8 cellular contexts compared by ENCODE assay signal in genomic region chr22:37747090-37747714, GRCh38. TPM values are rescaled to one million over a fixed set of nuclear protein-coding genes. Genes with fewer than 3 reads are reported as not detected.
DNase-seq lines count a peak whose midpoint lies in the region; ATAC-seq and TF ChIP-seq lines count a peak whose summit lies in the region.

No MANE protein-coding gene starts in this region.

- intact Hi-C loops in CD4-positive, alpha-beta T cell (cut with DNase I, micrococcal nuclease) = loop anchor here in 1 of 2 experiments (2.0 to 5.0 kb wide), 5 partner anchors 60 to 140 kb away; partner anchors contain the start of genes ANKRD54, GCAT, GGA1 and NOL12

- H3K27ac ChIP-seq in CD4-positive, alpha-beta T cell (ENCODE audit: low read depth, low read length) = no peak overlapping the region
- H3K27ac ChIP-seq in OCI-LY3 (ENCODE audit: low read length) (no peak overlapping the region), mesodermal cell (ENCODE audit: low read depth, low read length, severe bottlenecking) (peak overlapping the region; percentile 78)

- DNase-seq in CD4-positive, alpha-beta T cell = no peak
- DNase-seq in dermis microvascular lymphatic vessel endothelial cell (ENCODE audit: low read depth in 2 of 2) (peak; percentile 54 to 77), NCI-H1048 (lab: John Stamatoyannopoulos, UW) (no peak), epidermal melanocyte (ENCODE audit: insufficient read length, low spot score) (no peak), NCI-H345 treated with DMSO at 0.1 percent for 48 hours (lab: John Stamatoyannopoulos, UW; ENCODE audit: unreplicated experiment) (no peak), dedifferentiated amniotic fluid mesenchymal stem cell (ENCODE audit: extremely low spot score) (no peak)

- WGBS in mesodermal cell (ENCODE audit: insufficient coverage in 2 of 2), 2 experiments = 12 to 20% methylated on average over 8 to 11 of the region's 16 CpGs

- TF ChIP-seq CTCF in CD4-positive, alpha-beta T cell (IDR thresholded peaks at IDR 0.05) = no peak
- no peak for TF ChIP-seq CTCF in OCI-LY3 (IDR thresholded peaks at IDR 0.05; ENCODE audit: low read depth, low read length)

- H3K27me3 Mint-ChIP-seq in CD4-positive, alpha-beta T cell = no peaks in the 10 kb centered on the region

- no peaks in the 10 kb centered on the region for H4K20me1 ChIP-seq in OCI-LY3 (ENCODE audit: insufficient read depth, low read length)

- no peaks in the 10 kb centered on the region for H3K27me3 ChIP-seq in CD4-positive, alpha-beta T cell (ENCODE audit: control insufficient read depth, insufficient read depth, low read length)
- H3K27me3 ChIP-seq in OCI-LY3 (ENCODE audit: low read depth, low read length) = no peaks in the 10 kb centered on the region

- H2AFZ ChIP-seq in OCI-LY3 (ENCODE audit: low read depth, low read length) = no peak overlapping the region

- peaks cover 19% of the 10 kb centered on the region for H3K79me2 ChIP-seq in OCI-LY3 (ENCODE audit: low read length)

- H3K36me3 ChIP-seq in OCI-LY3 (replicated peaks; ENCODE audit: low read depth, low read length) = peaks cover 2% of the 10 kb centered on the region
- peaks cover 12% of the 10 kb centered on the region for H3K36me3 ChIP-seq in mesodermal cell (ENCODE audit: control insufficient read depth, insufficient read depth, low read length)

- no peaks in the 10 kb centered on the region for H3K9me3 Mint-ChIP-seq in CD4-positive, alpha-beta T cell

- CTCF ChIA-PET in CD4-positive, alpha-beta T cell (lab: Charles Lee) = no interaction called here

- H3K9ac ChIP-seq in OCI-LY3 (ENCODE audit: low read length) = peak overlapping the region; percentile 97

- H3K4me2 ChIP-seq in OCI-LY3 (ENCODE audit: low read length) = peak overlapping the region; percentile 87

- peak overlapping the region; percentile 93 for H3K4me3 Mint-ChIP-seq in CD4-positive, alpha-beta T cell

- H3K4me1 ChIP-seq in OCI-LY3 (ENCODE audit: low read length) = peaks cover 10% of the 10 kb centered on the region
- H3K4me1 ChIP-seq in mesodermal cell (ENCODE audit: control insufficient read depth, insufficient read depth, low read length, poor library complexity, severe bottlenecking) = peaks cover 77% of the 10 kb centered on the region

- peaks cover 22% of the 10 kb centered on the region for H3K4me1 Mint-ChIP-seq in CD4-positive, alpha-beta T cell (ENCODE audit: low read depth)

- H3K27ac Mint-ChIP-seq in CD4-positive, alpha-beta T cell = peak overlapping the region; percentile 70

- H3K4me3 ChIP-seq in OCI-LY3 (ENCODE audit: low read length) = peak overlapping the region; percentile 95
- H3K4me3 ChIP-seq in mesodermal cell (ENCODE audit: extremely low read depth, insufficient read depth, low read length, poor library complexity, severe bottlenecking) = peak overlapping the region; percentile 95

- POLR2A ChIA-PET in CD4-positive, alpha-beta T cell (lab: Charles Lee) = no interaction called here

- H3K36me3 Mint-ChIP-seq in CD4-positive, alpha-beta T cell (ENCODE audit: low read depth) = peaks cover 4% of the 10 kb centered on the region

- H3K9me3 ChIP-seq in CD4-positive, alpha-beta T cell (ENCODE audit: control insufficient read depth, low read length) = no peaks in the 10 kb centered on the region
- H3K9me3 ChIP-seq in OCI-LY3 (ENCODE audit: insufficient read depth, low read length) (no peaks in the 10 kb centered on the region), mesodermal cell (ENCODE audit: control insufficient read depth, low read length) (no peaks in the 10 kb centered on the region)

- ATAC-seq in CD4-positive, alpha-beta T cell (ENCODE audit: poor library complexity) = no peak

RNA-seq across cellular contexts. Expression of gene TRIOBP, which starts 50.4 kb away (rescaled TPM):
- 10 to 100 TPM in 1 of 2 experiments, 1 to 10 TPM in 1; 9.0 to 10.1 TPM for total RNA-seq in CD4-positive, alpha-beta T cell
- total RNA-seq in dermis microvascular lymphatic vessel endothelial cell = 95.9 and 142 TPM in 2 replicates
- 79.5 TPM for polyA plus RNA-seq in mesodermal cell (2013, experiment 1 of 2)
- 69.5 TPM for polyA plus RNA-seq in mesodermal cell (2013, experiment 2 of 2)

Comparison
In these comparisons a context has a peak if more than half of its experiments do, and no peak if none do; other contexts are left out.
1. DNase-seq: peak in dermis microvascular lymphatic vessel endothelial cell (2 of 2); none in CD4-positive, alpha-beta T cell (0 of 10), NCI-H1048 (single experiment), epidermal melanocyte (single experiment), NCI-H345 treated with DMSO at 0.1 percent for 48 hours (single experiment) and dedifferentiated amniotic fluid mesenchymal stem cell (single experiment).